In genomic region chr3:125006190-125006855, GRCh38 we compare ENCODE assay signal across 18 cellular contexts.
"Had no signal": no experiment of that assay in that cellular context is flagged by ENCODE, and none has a peak within 500 bp of the region (broad histone marks: within the 10 kb centered on the region; RNA-seq: fewer than 3 reads in every experiment).

No MANE protein-coding gene starts in this region.

- H3K4me3 Mint-ChIP-seq: activated T-cell treated with anti-CD3 and anti-CD28 coated beads, Interleukin-2, amount 50 U/mL, for 24 hours; memory B cell; neural crest cell had no signal

- H3K4me3 ChIP-seq: pancreas, right atrium auricular region, SJSA1, smooth muscle cell, tibial nerve had no signal

- H3K27ac ChIP-seq: brain microvascular endothelial cell, pancreas, right atrium auricular region, SJSA1, tibial nerve had no signal

- H3K9me3 ChIP-seq: pancreas, right atrium auricular region, SJSA1, tibial nerve had no signal

- ATAC-seq: esophagus mucosa, left colon, pancreas had no signal

- H3K4me2 ChIP-seq: smooth muscle cell had no signal

- DNase-seq: activated CD4-positive, alpha-beta T cell treated with anti-CD3 and anti-CD28 coated beads, Interleukin-2, amount 50 U/mL, for 4 hours; activated CD4-positive, CD25-positive, alpha-beta regulatory T cell treated with anti-CD3 and anti-CD28 coated beads, Interleukin-2, amount 50 U/mL, for 72 hours; activated effector memory CD4-positive, alpha-beta T cell treated with anti-CD3 and anti-CD28 coated beads, Interleukin-2, amount 50 U/mL, for 16 hours; activated T-cell treated with anti-CD3 and anti-CD28 coated beads, Interleukin-2, amount 50 U/mL, for 24 hours; amniotic stem cell; brain microvascular endothelial cell; dermis blood vessel endothelial cell; glutamatergic neuron; pancreas had no signal

- H3K27me3 ChIP-seq: brain microvascular endothelial cell, pancreas, right atrium auricular region, SJSA1, tibial nerve had no signal

- H3K4me1 Mint-ChIP-seq: memory B cell had no signal

- H3K9me3 Mint-ChIP-seq: activated naive CD4-positive, alpha-beta T cell treated with anti-CD3 and anti-CD28 coated beads, Interleukin-2, amount 50 U/mL, for 72 hours; activated T-cell treated with anti-CD3 and anti-CD28 coated beads, Interleukin-2, amount 50 U/mL, for 24 hours; memory B cell; neural crest cell had no signal

- H3K27ac Mint-ChIP-seq: activated naive CD4-positive, alpha-beta T cell treated with anti-CD3 and anti-CD28 coated beads, Interleukin-2, amount 50 U/mL, for 72 hours; activated T-cell treated with anti-CD3 and anti-CD28 coated beads, Interleukin-2, amount 50 U/mL, for 24 hours; memory B cell had no signal

- H3K27me3 Mint-ChIP-seq: activated T-cell treated with anti-CD3 and anti-CD28 coated beads, Interleukin-2, amount 50 U/mL, for 24 hours; memory B cell had no signal
